In genomic region chr1:224182866-224183590, GRCh38 we compare ENCODE assay signal across 1 cellular context.
TF ChIP-seq lines count a peak whose summit lies in the region.

Gene DEGS1, plus strand, starts transcription at chr1:224183240. Its CDS starts 97 bp downstream, at chr1:224183337.

TF ChIP-seq in WTC11, 78 proteins besides CTCF, POLR2A, EP300 and RAD21 (continued from another document and continues in another):
- TF ChIP-seq MXD4 (CRISPR knock-in tag; IDR thresholded peaks at IDR 0.05; ENCODE audit: borderline replicate concordance): no peak
- peak; percentile 51; the same call in 1 of the 2 replicates for TF ChIP-seq FOXP4 (CRISPR knock-in tag; IDR thresholded peaks at IDR 0.05)
- no peak; the same call in 1 of the 2 replicates for TF ChIP-seq ZNF232 (CRISPR knock-in tag; IDR thresholded peaks at IDR 0.05)
- TF ChIP-seq ZNF281 (CRISPR knock-in tag; IDR thresholded peaks at IDR 0.05): no peak
- TF ChIP-seq FOXP1 (CRISPR knock-in tag; IDR thresholded peaks at IDR 0.05; ENCODE audit: borderline replicate concordance): no peak
- TF ChIP-seq E2F5 (CRISPR knock-in tag; IDR thresholded peaks at IDR 0.05): 0 out of 2 replicates have a peak, but pooled peaks have one; percentile 43
- no peak for TF ChIP-seq NR1H2 (CRISPR knock-in tag; IDR thresholded peaks at IDR 0.05)
- no peak for TF ChIP-seq E2F4 (CRISPR knock-in tag; IDR thresholded peaks at IDR 0.05; ENCODE audit: borderline replicate concordance, low read depth)
- TF ChIP-seq USF2 (CRISPR knock-in tag; IDR thresholded peaks at IDR 0.05): no peak
- TF ChIP-seq ZNF219 (CRISPR knock-in tag; IDR thresholded peaks at IDR 0.05; ENCODE audit: borderline replicate concordance): no peak
- TF ChIP-seq ZNF138 (CRISPR knock-in tag; conservative IDR thresholded peaks at IDR 0.05): no peak
- no peak; the same call in 1 of the 2 replicates for TF ChIP-seq TEAD1 (CRISPR knock-in tag; IDR thresholded peaks at IDR 0.05)
- no peak for TF ChIP-seq TEAD4 (CRISPR knock-in tag; IDR thresholded peaks at IDR 0.05)
- TF ChIP-seq E2F1 (CRISPR knock-in tag; IDR thresholded peaks at IDR 0.05): no peak
- TF ChIP-seq SMAD3 (CRISPR knock-in tag; IDR thresholded peaks at IDR 0.05; ENCODE audit: borderline replicate concordance): no peak
- no peak for TF ChIP-seq PRRX2 (CRISPR knock-in tag; IDR thresholded peaks at IDR 0.05)
- TF ChIP-seq HMGA2 (CRISPR knock-in tag; IDR thresholded peaks at IDR 0.05): no peak
- TF ChIP-seq AFF4 (CRISPR knock-in tag; IDR thresholded peaks at IDR 0.05; ENCODE audit: borderline replicate concordance): no peak
- TF ChIP-seq ATF2 (CRISPR knock-in tag; IDR thresholded peaks at IDR 0.05; ENCODE audit: borderline replicate concordance, low read depth): no peak
- TF ChIP-seq KAT7 (CRISPR knock-in tag; IDR thresholded peaks at IDR 0.05; ENCODE audit: borderline replicate concordance): peak; percentile 69; the same call in 1 of the 2 replicates
- no peak for TF ChIP-seq IRF2 (CRISPR knock-in tag; IDR thresholded peaks at IDR 0.05; ENCODE audit: borderline replicate concordance, low read depth)
- TF ChIP-seq PRDM15 (CRISPR knock-in tag; IDR thresholded peaks at IDR 0.05): no peak
- TF ChIP-seq ZNF512 (CRISPR knock-in tag; IDR thresholded peaks at IDR 0.05; ENCODE audit: borderline replicate concordance): no peak
- no peak for TF ChIP-seq PREB (CRISPR knock-in tag; IDR thresholded peaks at IDR 0.05; ENCODE audit: borderline replicate concordance)
- no peak for TF ChIP-seq RELA (CRISPR knock-in tag; IDR thresholded peaks at IDR 0.05; ENCODE audit: borderline replicate concordance)
- TF ChIP-seq OVOL2 (CRISPR knock-in tag; IDR thresholded peaks at IDR 0.05; ENCODE audit: borderline replicate concordance): no peak
- no peak for TF ChIP-seq ZBTB21 (CRISPR knock-in tag; IDR thresholded peaks at IDR 0.05; ENCODE audit: borderline replicate concordance)
- TF ChIP-seq EMX1 (CRISPR knock-in tag; IDR thresholded peaks at IDR 0.05): no peak
- TF ChIP-seq ZNF263 (CRISPR knock-in tag; IDR thresholded peaks at IDR 0.05; ENCODE audit: low read depth): peak; percentile 18; the same call in 1 of the 2 replicates
- no peak for TF ChIP-seq ZSCAN18 (CRISPR knock-in tag; IDR thresholded peaks at IDR 0.05)
